ENCODE assay signal across 21 cellular contexts in the genomic region with DNA sequence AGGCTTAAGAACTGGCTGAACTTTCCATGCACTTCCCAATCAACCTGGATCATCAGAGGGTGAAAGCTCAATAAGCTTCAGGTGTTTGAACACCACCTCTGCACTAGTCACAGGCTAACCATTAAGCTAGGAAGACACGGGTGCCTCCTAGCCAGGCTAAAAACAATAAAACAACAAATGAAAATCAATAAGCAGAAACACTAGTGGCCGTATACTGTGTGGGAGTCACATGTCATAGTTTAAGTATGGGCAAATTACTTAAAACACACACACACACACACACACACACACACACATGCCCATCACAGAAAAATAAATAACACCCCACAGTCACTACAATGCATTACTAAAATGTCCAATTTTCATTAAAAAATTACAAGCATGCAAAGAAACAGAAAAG.
DNase-seq lines count a peak whose midpoint lies in the region; ATAC-seq and TF ChIP-seq lines count a peak whose summit lies in the region.
"Had no signal": no experiment of that assay in that cellular context is flagged by ENCODE, and none has a peak within 500 bp of the region (broad histone marks: within the 10 kb centered on the region; RNA-seq: fewer than 3 reads in every experiment).

No MANE protein-coding gene starts in this region.

- H3K36me3 ChIP-seq in A673 (ENCODE audit: insufficient read depth, low read length, poor library complexity, severe bottlenecking), result peaks cover 6% of the 10 kb centered on the region
- H3K36me3 ChIP-seq in adipocyte (ENCODE audit: control insufficient read depth, insufficient read depth, low read length, severe bottlenecking), result peaks cover 11% of the 10 kb centered on the region
- H3K36me3 ChIP-seq: HAP-1 had no signal

- H3K27ac ChIP-seq in A673 (ENCODE audit: low read depth, low read length, poor library complexity, severe bottlenecking), result peak overlapping the region; percentile 8
- H3K27ac ChIP-seq: BLaER1 treated with 17β-estradiol and CSF1 and Interleukin-3, amounts not matched to agents 10 nM and 100 nM; GM23248 had no signal

- DNase-seq in A673 (ENCODE audit: low spot score) (no peak), adipocyte (ENCODE audit: low read depth) (peak; percentile 29), left lobe of liver (ENCODE audit: low spot score) (no peak), nephron progenitor cell (no peak), NCI-H2227 (lab: John Stamatoyannopoulos, UW; ENCODE audit: unreplicated experiment) (no peak)
- no peak for DNase-seq in central memory CD4-positive, alpha-beta T cell
- DNase-seq: 8988T; CD8-positive, alpha-beta memory T cell; DND-41; KG1; NCI-H1105 treated with DMSO at 0.1 percent for 48 hours; NCI-H1694; NCI-H510A; NCI-H748 treated with DMSO at 0.1 percent for 48 hours; NK-92 treated with Interleukin-12 subunit alpha and Interleukin-12 subunit beta, amount 100 ng/mL, for 24 hours had no signal

- H3K9me3 Mint-ChIP-seq in nephron progenitor cell, result peaks cover 23% of the 10 kb centered on the region
- H3K9me3 Mint-ChIP-seq: CD8-positive, alpha-beta memory T cell had no signal

- peaks cover 78% of the 10 kb centered on the region for H3K36me3 Mint-ChIP-seq in nephron progenitor cell (ENCODE audit: low read depth)

- CTCF ChIA-PET in A673 (lab: Charles Lee), result no interaction called here

- H3K9ac ChIP-seq in adipocyte (ENCODE audit: low read length), result no peak overlapping the region
- H3K9ac ChIP-seq: BLaER1 treated with 17β-estradiol and CSF1 and Interleukin-3, amounts not matched to agents 10 nM and 100 nM; GM23248 had no signal

- intact Hi-C loops in A673 (cut with micrococcal nuclease; ENCODE audit: unreplicated experiment), result no loop called here

- BruUV-seq in A673 (replicated peaks; lab: Mats Ljungman, UMichigan), result no TSS peak

- H3K4me1 Mint-ChIP-seq in nephron progenitor cell, result peaks cover 8% of the 10 kb centered on the region
- H3K4me1 Mint-ChIP-seq: CD8-positive, alpha-beta memory T cell had no signal

- H3K27me3 ChIP-seq in A673 (replicated peaks; ENCODE audit: insufficient read depth, low read depth, low read length, poor library complexity), result no peaks in the 10 kb centered on the region
- no peaks in the 10 kb centered on the region for H3K27me3 ChIP-seq in adipocyte (replicated peaks; ENCODE audit: control insufficient read depth, insufficient read depth, low read length)
- H3K27me3 ChIP-seq: BLaER1 treated with 17β-estradiol and CSF1 and Interleukin-3, amounts not matched to agents 10 nM and 100 nM had no signal

- peak overlapping the region; percentile 46 for H3K27ac Mint-ChIP-seq in nephron progenitor cell
- H3K27ac Mint-ChIP-seq: CD8-positive, alpha-beta memory T cell had no signal

- TF ChIP-seq CTCF in A673 (conservative IDR thresholded peaks at IDR 0.05; ENCODE audit: low read depth, low read length), result no peak
- TF ChIP-seq CTCF in nephron progenitor cell (IDR thresholded peaks at IDR 0.05), result no peak

- no peak overlapping the region for H3K4me3 Mint-ChIP-seq in nephron progenitor cell
- H3K4me3 Mint-ChIP-seq: CD8-positive, alpha-beta memory T cell had no signal

- H3K27me3 Mint-ChIP-seq in nephron progenitor cell (ENCODE audit: low read depth, poor library complexity), result no peaks in the 10 kb centered on the region

- H3K9me3 ChIP-seq in A673 (ENCODE audit: low read depth, low read length, poor library complexity, severe bottlenecking) (no peaks in the 10 kb centered on the region), adipocyte (ENCODE audit: control insufficient read depth, low read length) (peaks cover 5% of the 10 kb centered on the region)
- H3K9me3 ChIP-seq: HAP-1 had no signal

- POLR2A ChIA-PET in A673 (lab: Charles Lee; ENCODE audit: low non-redundant PET), result no interaction called here

- ATAC-seq in left lobe of liver (peak; percentile 92), GM21360 (IDR thresholded peaks at IDR 0.05; ENCODE audit: unreplicated experiment) (no peak), GM18858 (IDR thresholded peaks at IDR 0.05; ENCODE audit: unreplicated experiment) (no peak)
- ATAC-seq: Right ventricle myocardium inferior had no signal

- no peak overlapping the region for H3K4me3 ChIP-seq in A673 (ENCODE audit: low read depth, low read length, poor library complexity, severe bottlenecking)
- H3K4me3 ChIP-seq in adipocyte (ENCODE audit: low read length), result no peak overlapping the region
- H3K4me3 ChIP-seq: BLaER1 treated with 17β-estradiol and CSF1 and Interleukin-3, amounts not matched to agents 10 nM and 100 nM; GM23248; HAP-1 had no signal

- H3K4me1 ChIP-seq in A673 (ENCODE audit: insufficient read depth, low read length, poor library complexity, severe bottlenecking), result no peaks in the 10 kb centered on the region
- peaks cover 13% of the 10 kb centered on the region for H3K4me1 ChIP-seq in adipocyte (ENCODE audit: control insufficient read depth, insufficient read depth, low read length)
- H3K4me1 ChIP-seq: BLaER1 treated with 17β-estradiol and CSF1 and Interleukin-3, amounts not matched to agents 10 nM and 100 nM; HAP-1 had no signal
